25 cellular contexts compared by ENCODE assay signal in genomic region chr12:91077228-91077954, GRCh38. TPM values are rescaled to one million over a fixed set of nuclear protein-coding genes. Genes with fewer than 3 reads are reported as not detected.
"Had no signal": no experiment of that assay in that cellular context is flagged by ENCODE, and none has a peak within 500 bp of the region (broad histone marks: within the 10 kb centered on the region; RNA-seq: fewer than 3 reads in every experiment).

No MANE protein-coding gene starts in this region.

- H3K36me3 ChIP-seq: heart left ventricle, neutrophil, tibial artery had no signal

- H3K36me3 Mint-ChIP-seq: naive thymus-derived CD4-positive, alpha-beta T cell had no signal

- H3K4me3 ChIP-seq: coronary artery, heart left ventricle, tibial artery had no signal

- H3K4me1 Mint-ChIP-seq: naive thymus-derived CD4-positive, alpha-beta T cell had no signal

- H3K27ac ChIP-seq: coronary artery, heart left ventricle, neutrophil, tibial artery had no signal

- H3K27ac Mint-ChIP-seq: naive thymus-derived CD4-positive, alpha-beta T cell; progenitor cell of endocrine pancreas; stimulated activated naive CD8-positive, alpha-beta T cell treated with anti-CD3 and anti-CD28 coated beads, Interleukin-15, Interleukin-2, amounts not matched to agents 100 ng/mL and 50 ng/mL, for 24 hours had no signal

- ATAC-seq: heart left ventricle; naive thymus-derived CD4-positive, alpha-beta T cell; right cardiac atrium had no signal

- H3K4me3 Mint-ChIP-seq: naive thymus-derived CD4-positive, alpha-beta T cell; stimulated activated naive CD8-positive, alpha-beta T cell treated with anti-CD3 and anti-CD28 coated beads, Interleukin-15, Interleukin-2, amounts not matched to agents 100 ng/mL and 50 ng/mL, for 24 hours had no signal

- DNase-seq: effector CD4-positive, alpha-beta T cell; heart left ventricle; hippocampal formation; kidney glomerular epithelial cell; naive thymus-derived CD4-positive, alpha-beta T cell; right cardiac atrium; small intestine; stimulated activated CD4-positive, alpha-beta T cell treated with anti-CD3 and anti-CD28 coated beads, Interleukin-2, amount 100 ng/mL, for 48 hours; tibial artery had no signal

- H3K9me3 ChIP-seq: heart left ventricle, neutrophil, tibial artery had no signal

- FAIRE-seq: frontal cortex, islet of Langerhans, small intestine had no signal

- H3K9me3 Mint-ChIP-seq: naive thymus-derived CD4-positive, alpha-beta T cell; stimulated activated naive CD8-positive, alpha-beta T cell treated with anti-CD3 and anti-CD28 coated beads, Interleukin-15, Interleukin-2, amounts not matched to agents 100 ng/mL and 50 ng/mL, for 24 hours had no signal

- H3K27me3 ChIP-seq: heart left ventricle, neutrophil, tibial artery had no signal

RNA-seq across cellular contexts. Expression of gene KERA, which starts 19.6 kb away (rescaled TPM):
- total RNA-seq: dermis microvascular lymphatic vessel endothelial cell; glomerular endothelial cell; heart left ventricle; liver; lung microvascular endothelial cell; mesenteric fat pad; mononuclear cell; naive thymus-derived CD4-positive, alpha-beta T cell; osteocyte; progenitor cell of endocrine pancreas; right cardiac atrium; ureter had no signal
- polyA plus RNA-seq: esophagus; heart left ventricle; liver; naive thymus-derived CD4-positive, alpha-beta T cell; neural cell had no signal

RNA-seq across cellular contexts. Expression of gene LUM, which starts 33.9 kb away (rescaled TPM):
- total RNA-seq: dermis microvascular lymphatic vessel endothelial cell, lung microvascular endothelial cell, progenitor cell of endocrine pancreas had no signal
- polyA plus RNA-seq: naive thymus-derived CD4-positive, alpha-beta T cell had no signal
